In the genomic region with DNA sequence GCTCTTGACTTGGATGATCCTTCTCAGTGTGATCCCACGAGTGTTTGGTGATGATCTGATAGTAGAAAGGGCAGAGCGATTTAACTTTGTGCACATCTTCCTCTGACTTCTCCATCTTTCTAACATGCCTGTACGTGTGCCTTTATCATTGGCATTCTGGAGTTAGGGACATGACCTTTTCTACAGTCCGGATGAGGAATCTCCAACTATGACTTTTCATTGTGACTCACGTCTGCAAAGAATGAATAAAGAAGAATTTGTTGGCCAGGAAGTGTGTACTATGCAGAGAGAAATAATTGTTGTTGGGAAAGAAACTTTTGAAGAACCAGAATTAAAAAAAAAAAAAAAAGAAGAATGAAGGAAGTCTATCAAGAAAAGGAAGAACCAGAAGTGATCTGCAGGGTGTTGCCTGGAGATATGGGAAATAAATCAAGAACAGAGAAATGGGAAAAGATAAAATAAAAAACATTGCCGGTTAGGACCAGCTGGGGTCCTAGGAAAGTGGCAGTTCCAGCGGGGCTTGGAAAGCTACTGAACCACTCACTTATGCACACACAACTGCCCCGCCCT, we compare ENCODE assay signal across 9 cellular contexts. TPM values are rescaled to one million over a fixed set of nuclear protein-coding genes. Genes with fewer than 3 reads are reported as not detected.
A peak's percentile ranks its signal among the peaks of the same experiment; 100 is the strongest.
DNase-seq lines count a peak whose midpoint lies in the region; ATAC-seq and TF ChIP-seq lines count a peak whose summit lies in the region.
"Had no signal": no experiment of that assay in that cellular context is flagged by ENCODE, and none has a peak within 500 bp of the region (broad histone marks: within the 10 kb centered on the region; RNA-seq: fewer than 3 reads in every experiment).

No MANE protein-coding gene starts in this region.

- peak overlapping the region; percentile 83 for H3K9ac ChIP-seq in PC-3 (ENCODE audit: low read length)

- H3K27me3 Mint-ChIP-seq in nephron progenitor cell (ENCODE audit: low read depth, poor library complexity) (no peaks in the 10 kb centered on the region), T-cell (peaks cover 2 to 3% of the 10 kb centered on the region in 2 donors)
- peaks cover 2% of the 10 kb centered on the region for H3K27me3 Mint-ChIP-seq in activated naive CD8-positive, alpha-beta T cell treated with anti-CD3 and anti-CD28 coated beads, Interleukin-2, amount 50 U/mL, for 24 hours

- H3K4me1 Mint-ChIP-seq in nephron progenitor cell (peaks cover 61% of the 10 kb centered on the region), T-cell (peaks cover 0 to 6% (median 3%) of the 10 kb centered on the region in 3 donors)
- peaks cover 29% of the 10 kb centered on the region for H3K4me1 Mint-ChIP-seq in activated naive CD8-positive, alpha-beta T cell treated with anti-CD3 and anti-CD28 coated beads, Interleukin-2, amount 50 U/mL, for 24 hours
- H3K4me1 Mint-ChIP-seq: central memory CD8-positive, alpha-beta T cell had no signal

- POLR2A ChIA-PET in PC-3 (lab: Charles Lee; ENCODE audit: unreplicated experiment) = interaction anchor here (0.7 kb wide), 1 partner anchor 85 kb away, joined by 4 read pairs; no protein-coding TSS in a partner anchor
- POLR2A ChIA-PET in T-cell (lab: Charles Lee) = no interaction called here

- no peaks in the 10 kb centered on the region for H3K9me2 ChIP-seq in PC-3 (replicated peaks; ENCODE audit: low read length)

- ATAC-seq in PC-3 (peak; percentile 89), T-cell (replicated peaks in 1 of 4) (no peak)
- no peak for ATAC-seq in activated naive CD8-positive, alpha-beta T cell treated with anti-CD3 and anti-CD28 coated beads, Interleukin-2, amount 50 U/mL, for 24 hours

- peak overlapping the region; percentile 94 for H3K27ac ChIP-seq in PC-3 (ENCODE audit: low read length)
- H3K27ac ChIP-seq in epithelial cell of prostate = peak overlapping the region; percentile 93

- H3K36me3 ChIP-seq in PC-3 (ENCODE audit: low read depth, low read length) = no peaks in the 10 kb centered on the region

- no peaks in the 10 kb centered on the region for H3K9me3 ChIP-seq in PC-3 (ENCODE audit: low read length)

- H3K4me2 ChIP-seq in PC-3 (ENCODE audit: low read length) = peak overlapping the region; percentile 79

- H4K20me1 ChIP-seq in PC-3 (ENCODE audit: low read length) = no peaks in the 10 kb centered on the region

- peaks cover 38% of the 10 kb centered on the region for H3K4me1 ChIP-seq in PC-3 (ENCODE audit: insufficient read depth, low read length)

- H2AFZ ChIP-seq in PC-3 (ENCODE audit: low read length) = peak overlapping the region; percentile 10; the same call in 1 of the 2 replicates

- TF ChIP-seq CTCF in PC-3 (conservative IDR thresholded peaks at IDR 0.05; ENCODE audit: low read depth, low read length) (no peak), nephron progenitor cell (IDR thresholded peaks at IDR 0.05) (no peak)

- H3K27ac Mint-ChIP-seq in nephron progenitor cell (no peak overlapping the region), T-cell (no peak overlapping the region)
- H3K27ac Mint-ChIP-seq in activated naive CD8-positive, alpha-beta T cell treated with anti-CD3 and anti-CD28 coated beads, Interleukin-2, amount 50 U/mL, for 24 hours = no peak overlapping the region

- peaks cover 4% of the 10 kb centered on the region for H3K9me3 Mint-ChIP-seq in nephron progenitor cell
- no peaks in the 10 kb centered on the region for H3K9me3 Mint-ChIP-seq in T-cell
- H3K9me3 Mint-ChIP-seq in activated naive CD8-positive, alpha-beta T cell treated with anti-CD3 and anti-CD28 coated beads, Interleukin-2, amount 50 U/mL, for 24 hours = no peaks in the 10 kb centered on the region
- H3K9me3 Mint-ChIP-seq: central memory CD8-positive, alpha-beta T cell had no signal

- peaks cover 80% of the 10 kb centered on the region for H3K79me2 ChIP-seq in PC-3 (ENCODE audit: low read length)

- TSS peak; percentile 12 for BruUV-seq in PC-3 (replicated peaks; lab: Mats Ljungman, UMichigan)

- CTCF ChIA-PET in PC-3 (lab: Charles Lee) = interaction anchor here (1.3 kb wide), 1 partner anchor 16 kb away, joined by 7 read pairs; no protein-coding TSS in a partner anchor
- CTCF ChIA-PET in T-cell (lab: Charles Lee) = no interaction called here

- H3K36me3 Mint-ChIP-seq in nephron progenitor cell (ENCODE audit: low read depth) (peaks cover 23% of the 10 kb centered on the region), T-cell (peaks cover 4% of the 10 kb centered on the region)
- peaks cover 4% of the 10 kb centered on the region for H3K36me3 Mint-ChIP-seq in activated naive CD8-positive, alpha-beta T cell treated with anti-CD3 and anti-CD28 coated beads, Interleukin-2, amount 50 U/mL, for 24 hours (ENCODE audit: low read depth)

- DNase-seq in AG08395 (ENCODE audit: low spot score) (peak; percentile 69), PC-3 (peak; percentile 97), epithelial cell of prostate (ENCODE audit: low read depth, low spot score) (peak; percentile 78), nephron progenitor cell (no peak), T-cell (no peak), NCI-H524 (lab: John Stamatoyannopoulos, UW) (no peak)
- DNase-seq in activated naive CD4-positive, alpha-beta T cell (lab: John Stamatoyannopoulos, UW) = no peak
- DNase-seq in activated naive CD8-positive, alpha-beta T cell treated with anti-CD3 and anti-CD28 coated beads, Interleukin-2, amount 50 U/mL, for 24 hours = no peak

- intact Hi-C loops in PC-3 (cut with micrococcal nuclease) = loop anchor here (1.0 kb wide), 1 partner anchor 24 kb away; no protein-coding TSS in a partner anchor

- peaks cover 5% of the 10 kb centered on the region for H3F3A ChIP-seq in PC-3 (ENCODE audit: low read length, unreplicated experiment)

- peak overlapping the region; percentile 7 for H3K4me3 Mint-ChIP-seq in nephron progenitor cell
- no peak overlapping the region for H3K4me3 Mint-ChIP-seq in T-cell
- no peak overlapping the region for H3K4me3 Mint-ChIP-seq in activated naive CD8-positive, alpha-beta T cell treated with anti-CD3 and anti-CD28 coated beads, Interleukin-2, amount 50 U/mL, for 24 hours
- H3K4me3 Mint-ChIP-seq: central memory CD8-positive, alpha-beta T cell had no signal

- no peaks in the 10 kb centered on the region for H3K27me3 ChIP-seq in PC-3 (ENCODE audit: low read length)

- H3K4me3 ChIP-seq in PC-3 (ENCODE audit: low read length) = peak overlapping the region; percentile 51

RNA-seq across cellular contexts. Expression of a gene that starts 25.3 kb away (rescaled TPM):
- total RNA-seq in PC-3 (2014; rRNA removed) (56.9 and 57.2 TPM in 2 replicates), T-cell (1 to 10 TPM; 4.1 to 6.1 (median 5.8) TPM)

Comparison
In these comparisons a context has a peak if more than half of its experiments do, and no peak if none do; other contexts are left out.
1. DNase-seq: peak in AG08395 (single experiment), PC-3 (single experiment) and epithelial cell of prostate (single experiment); none in nephron progenitor cell (single experiment), T-cell (0 of 34), NCI-H524 (0 of 2), activated naive CD4-positive, alpha-beta T cell (0 of 4) and activated naive CD8-positive, alpha-beta T cell treated with anti-CD3 and anti-CD28 coated beads, Interleukin-2, amount 50 U/mL, for 24 hours (single experiment).